ENCODE assay signal across 31 cellular contexts in the genomic region with DNA sequence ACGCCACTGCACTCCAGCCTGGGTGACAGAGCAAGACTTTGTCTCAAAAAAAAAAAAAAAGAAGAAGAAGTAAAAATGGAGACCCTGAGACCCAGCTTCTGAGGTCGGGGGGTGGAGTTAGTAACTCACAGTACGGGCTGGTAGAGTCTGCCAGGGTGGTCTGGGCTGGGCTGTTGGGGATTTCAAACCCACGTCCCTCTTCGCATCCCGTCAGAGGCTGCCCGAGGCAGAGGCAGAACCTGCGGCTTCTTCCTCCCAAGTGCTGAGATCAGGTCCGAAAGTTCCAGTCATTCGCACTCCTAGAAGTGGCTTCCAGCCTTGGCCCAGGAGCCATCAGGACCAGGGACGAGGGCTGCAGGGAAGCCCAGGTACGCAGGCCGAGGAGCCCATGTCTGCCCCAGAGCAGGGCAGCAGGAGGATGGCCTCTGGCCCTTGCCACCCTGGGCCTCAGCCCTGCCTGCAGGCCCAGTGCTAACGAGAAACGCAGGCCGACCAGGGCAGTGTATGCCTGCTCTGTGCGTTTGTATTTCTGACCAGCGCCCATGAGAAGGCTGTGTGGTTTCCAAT. TPM values are rescaled to one million over a fixed set of nuclear protein-coding genes. Genes with fewer than 3 reads are reported as not detected.
"Had no signal": no experiment of that assay in that cellular context is flagged by ENCODE, and none has a peak within 500 bp of the region (broad histone marks: within the 10 kb centered on the region; RNA-seq: fewer than 3 reads in every experiment).

No MANE protein-coding gene starts in this region.

- H3K36me3 Mint-ChIP-seq: activated naive CD4-positive, alpha-beta T cell treated with anti-CD3 and anti-CD28 coated beads, Interleukin-2, amount 10 ng/mL, durations not matched to agents 7 days and 5 days; activated naive CD8-positive, alpha-beta T cell treated with anti-CD3 and anti-CD28 coated beads, Interleukin-2, amount 10 ng/mL, durations not matched to agents 7 days and 5 days had no signal

- H3K36me3 ChIP-seq: brain microvascular endothelial cell, sigmoid colon, suprapubic skin, tibial artery had no signal

- H3K4me1 Mint-ChIP-seq: activated CD4-positive, alpha-beta T cell treated with anti-CD3 and anti-CD28 coated beads, Interleukin-2, amount 10 ng/mL, durations not matched to agents 24 days and 14 days; neural crest cell had no signal

- H3K9me3 ChIP-seq: sigmoid colon, suprapubic skin, tibial artery had no signal

- H3K27me3 Mint-ChIP-seq: activated naive CD8-positive, alpha-beta T cell treated with anti-CD3 and anti-CD28 coated beads, Interleukin-2, amount 10 ng/mL, durations not matched to agents 7 days and 5 days had no signal

- ATAC-seq: left colon had no signal

- H3K4me3 ChIP-seq: lung, sigmoid colon, suprapubic skin, tibial artery had no signal

- H3K27ac Mint-ChIP-seq: activated CD4-positive, alpha-beta memory T cell treated with anti-CD3 and anti-CD28 coated beads, Interleukin-2, amount 10 ng/mL, durations not matched to agents 7 days and 5 days; activated CD4-positive, alpha-beta T cell treated with anti-CD3 and anti-CD28 coated beads, Interleukin-2, amount 10 ng/mL, durations not matched to agents 24 days and 14 days; activated naive CD4-positive, alpha-beta T cell treated with anti-CD3 and anti-CD28 coated beads, Interleukin-2, amount 10 ng/mL, durations not matched to agents 7 days and 5 days; activated T-cell treated with anti-CD3 and anti-CD28 coated beads, Interleukin-2, amount 50 U/mL, for 24 hours had no signal

- DNase-seq: activated CD4-positive, alpha-beta memory T cell treated with anti-CD3 and anti-CD28 coated beads, Interleukin-2, amount 10 ng/mL, durations not matched to agents 7 days and 5 days; activated CD4-positive, alpha-beta T cell treated with anti-CD3 and anti-CD28 coated beads, Interleukin-2, amount 10 ng/mL, durations not matched to agents 24 days and 14 days; activated CD8-positive, alpha-beta memory T cell treated with anti-CD3 and anti-CD28 coated beads, Interleukin-2, amount 50 U/mL, for 48 hours; activated gamma-delta T cell; activated naive CD4-positive, alpha-beta T cell treated with anti-CD3 and anti-CD28 coated beads, Interleukin-2, amount 10 ng/mL, durations not matched to agents 7 days and 5 days; activated naive CD8-positive, alpha-beta T cell treated with anti-CD3 and anti-CD28 coated beads, Interleukin-2, amount 10 ng/mL, durations not matched to agents 7 days and 5 days; activated T-cell treated with anti-CD3 and anti-CD28 coated beads, Interleukin-2, amount 50 U/mL, for 24 hours; brain microvascular endothelial cell; caudate nucleus; head of caudate nucleus; hippocampal formation; left colon; sigmoid colon; small intestine; stimulated activated naive CD4-positive, alpha-beta T cell; T-helper 1 cell; tibial artery had no signal

- H3K9me3 Mint-ChIP-seq: activated CD4-positive, alpha-beta memory T cell treated with anti-CD3 and anti-CD28 coated beads, Interleukin-2, amount 10 ng/mL, durations not matched to agents 7 days and 5 days; activated CD4-positive, alpha-beta T cell treated with anti-CD3 and anti-CD28 coated beads, Interleukin-2, amount 10 ng/mL, durations not matched to agents 24 days and 14 days; activated naive CD4-positive, alpha-beta T cell treated with anti-CD3 and anti-CD28 coated beads, Interleukin-2, amount 10 ng/mL, durations not matched to agents 7 days and 5 days; activated naive CD8-positive, alpha-beta T cell treated with anti-CD3 and anti-CD28 coated beads, Interleukin-2, amount 10 ng/mL, durations not matched to agents 7 days and 5 days; activated T-cell treated with anti-CD3 and anti-CD28 coated beads, Interleukin-2, amount 50 U/mL, for 24 hours; neural crest cell had no signal

- H3K4me3 Mint-ChIP-seq: activated CD4-positive, alpha-beta memory T cell treated with anti-CD3 and anti-CD28 coated beads, Interleukin-2, amount 10 ng/mL, durations not matched to agents 7 days and 5 days; activated CD4-positive, alpha-beta T cell treated with anti-CD3 and anti-CD28 coated beads, Interleukin-2, amount 10 ng/mL, durations not matched to agents 24 days and 14 days; activated naive CD4-positive, alpha-beta T cell treated with anti-CD3 and anti-CD28 coated beads, Interleukin-2, amount 10 ng/mL, durations not matched to agents 7 days and 5 days; activated naive CD8-positive, alpha-beta T cell treated with anti-CD3 and anti-CD28 coated beads, Interleukin-2, amount 10 ng/mL, durations not matched to agents 7 days and 5 days; activated T-cell treated with anti-CD3 and anti-CD28 coated beads, Interleukin-2, amount 50 U/mL, for 24 hours; neural crest cell had no signal

- H3K27ac ChIP-seq: brain microvascular endothelial cell, sigmoid colon, suprapubic skin, tibial artery, VCaP had no signal

- H3K4me1 ChIP-seq: sigmoid colon had no signal

- H3K27me3 ChIP-seq: brain microvascular endothelial cell had no signal

- FAIRE-seq: keratinocyte, small intestine, TTC549 had no signal

RNA-seq across cellular contexts. Expression of a gene that starts 36.0 kb away (rescaled TPM):
- total RNA-seq: activated CD4-positive, alpha-beta memory T cell treated with anti-CD3 and anti-CD28 coated beads, Interleukin-2, amount 10 ng/mL, durations not matched to agents 7 days and 5 days; activated CD4-positive, alpha-beta T cell treated with anti-CD3 and anti-CD28 coated beads, Interleukin-2, amount 10 ng/mL, durations not matched to agents 24 days and 14 days; activated naive CD8-positive, alpha-beta T cell treated with anti-CD3 and anti-CD28 coated beads, Interleukin-2, amount 10 ng/mL, durations not matched to agents 7 days and 5 days; astrocyte; endothelial cell of umbilical vein; fibroblast of lung; fibroblast of villous mesenchyme; left colon; lung; mucosa of gallbladder; neural crest cell; omental fat pad; sigmoid colon; suprapubic skin had no signal
- polyA plus RNA-seq: endothelial cell of umbilical vein, esophagus, fibroblast of lung, keratinocyte, lung, sigmoid colon, small intestine, urinary bladder had no signal

RNA-seq across cellular contexts. Expression of a gene that starts 45.7 kb away (rescaled TPM):
- total RNA-seq: activated CD4-positive, alpha-beta memory T cell treated with anti-CD3 and anti-CD28 coated beads, Interleukin-2, amount 10 ng/mL, durations not matched to agents 7 days and 5 days; activated CD4-positive, alpha-beta T cell treated with anti-CD3 and anti-CD28 coated beads, Interleukin-2, amount 10 ng/mL, durations not matched to agents 24 days and 14 days; endothelial cell of umbilical vein had no signal
- polyA plus RNA-seq: endothelial cell of umbilical vein, keratinocyte had no signal
